In genomic region chr3:69774029-69774428, GRCh38 we compare ENCODE assay signal across 1 cellular context.
TF ChIP-seq lines count a peak whose summit lies in the region.

No MANE protein-coding gene starts in this region.

TF ChIP-seq in IMR-90, 13 proteins besides CTCF, POLR2A, EP300 and RAD21:
- TF ChIP-seq RFX5 (IDR thresholded peaks at IDR 0.05; ENCODE audit: low read depth, low read length): no peak
- TF ChIP-seq ELK1 (IDR thresholded peaks at IDR 0.05; ENCODE audit: borderline replicate concordance, low read depth, low read length): no peak
- no peak for TF ChIP-seq BHLHE40 (IDR thresholded peaks at IDR 0.05; ENCODE audit: low read depth, low read length)
- TF ChIP-seq CHD1 (IDR thresholded peaks at IDR 0.05; ENCODE audit: low read depth, low read length): no peak
- TF ChIP-seq RCOR1 (IDR thresholded peaks at IDR 0.05; ENCODE audit: insufficient replicate concordance, low read length): no peak
- no peak for TF ChIP-seq NFE2L2 (IDR thresholded peaks at IDR 0.05; ENCODE audit: low read depth, low read length)
- no peak for TF ChIP-seq CEBPB (IDR thresholded peaks at IDR 0.05; ENCODE audit: low read depth, low read length)
- TF ChIP-seq MAFK (IDR thresholded peaks at IDR 0.05; ENCODE audit: low read depth, low read length): no peak
- TF ChIP-seq SMC3 (IDR thresholded peaks at IDR 0.05; ENCODE audit: low read depth, low read length): no peak
- TF ChIP-seq MXI1 (IDR thresholded peaks at IDR 0.05; ENCODE audit: borderline replicate concordance, low read depth, low read length): no peak
- no peak for TF ChIP-seq USF2 (IDR thresholded peaks at IDR 0.05; ENCODE audit: low read depth, low read length)
- no peak for TF ChIP-seq FOS (IDR thresholded peaks at IDR 0.05; ENCODE audit: low read depth, low read length)
- no peak for TF ChIP-seq MAZ (IDR thresholded peaks at IDR 0.05; ENCODE audit: borderline replicate concordance, low read depth, low read length)
